In the genomic region with DNA sequence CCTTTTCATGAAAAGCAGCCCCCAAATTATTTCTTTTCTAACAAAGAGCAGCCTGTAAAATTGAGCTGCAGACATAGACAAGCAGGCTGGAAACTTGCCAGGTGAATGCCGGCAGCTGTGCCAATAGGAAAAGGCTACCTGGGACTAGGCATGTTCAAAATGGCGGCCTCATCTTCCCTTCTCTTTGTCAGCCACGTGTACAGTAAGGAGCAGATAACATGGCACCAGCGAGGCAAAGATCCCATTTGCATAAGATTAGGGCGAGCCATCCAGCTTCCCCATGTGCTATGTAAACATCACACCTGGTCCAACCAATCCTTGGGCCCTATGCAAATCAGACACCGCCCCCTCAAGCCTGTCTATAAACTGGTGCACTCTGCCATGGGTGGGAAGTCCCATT, we compare ENCODE assay signal across 1 cellular context.
A peak's percentile ranks its signal among the peaks of the same experiment; 100 is the strongest.
TF ChIP-seq lines count a peak whose summit lies in the region.

No MANE protein-coding gene starts in this region.

TF ChIP-seq in K562, 482 proteins besides CTCF, POLR2A, EP300 and RAD21 (continued from another document and continues in another):
- TF ChIP-seq TAF9B (IDR thresholded peaks at IDR 0.05; ENCODE audit: partially characterized antibody): no peak
- peak; percentile 37 to 90; a peak in 2 of 4 replicates for TF ChIP-seq FOXA3 (CRISPR knock-in tag; conservative IDR thresholded peaks at IDR 0.05 in 1 of 2, IDR thresholded peaks at IDR 0.05 in 1 of 2)
- TF ChIP-seq EGR1 (conservative IDR thresholded peaks at IDR 0.05): peak; percentile 39; the same call in 1 of the 2 replicates
- no peak for TF ChIP-seq ZNF174 (CRISPR knock-in tag; IDR thresholded peaks at IDR 0.05)
- TF ChIP-seq, protein P1, sequence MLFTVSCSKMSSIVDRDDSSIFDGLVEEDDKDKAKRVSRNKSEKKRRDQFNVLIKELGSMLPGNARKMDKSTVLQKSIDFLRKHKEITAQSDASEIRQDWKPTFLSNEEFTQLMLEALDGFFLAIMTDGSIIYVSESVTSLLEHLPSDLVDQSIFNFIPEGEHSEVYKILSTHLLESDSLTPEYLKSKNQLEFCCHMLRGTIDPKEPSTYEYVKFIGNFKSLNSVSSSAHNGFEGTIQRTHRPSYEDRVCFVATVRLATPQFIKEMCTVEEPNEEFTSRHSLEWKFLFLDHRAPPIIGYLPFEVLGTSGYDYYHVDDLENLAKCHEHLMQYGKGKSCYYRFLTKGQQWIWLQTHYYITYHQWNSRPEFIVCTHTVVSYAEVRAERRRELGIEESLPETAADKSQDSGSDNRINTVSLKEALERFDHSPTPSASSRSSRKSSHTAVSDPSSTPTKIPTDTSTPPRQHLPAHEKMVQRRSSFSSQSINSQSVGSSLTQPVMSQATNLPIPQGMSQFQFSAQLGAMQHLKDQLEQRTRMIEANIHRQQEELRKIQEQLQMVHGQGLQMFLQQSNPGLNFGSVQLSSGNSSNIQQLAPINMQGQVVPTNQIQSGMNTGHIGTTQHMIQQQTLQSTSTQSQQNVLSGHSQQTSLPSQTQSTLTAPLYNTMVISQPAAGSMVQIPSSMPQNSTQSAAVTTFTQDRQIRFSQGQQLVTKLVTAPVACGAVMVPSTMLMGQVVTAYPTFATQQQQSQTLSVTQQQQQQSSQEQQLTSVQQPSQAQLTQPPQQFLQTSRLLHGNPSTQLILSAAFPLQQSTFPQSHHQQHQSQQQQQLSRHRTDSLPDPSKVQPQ (CRISPR knock-in tag; IDR thresholded peaks at IDR 0.05; ENCODE audit: borderline replicate concordance): no peak
- no peak for TF ChIP-seq DPF2 (IDR thresholded peaks at IDR 0.05)
- TF ChIP-seq TAL1 (IDR thresholded peaks at IDR 0.05): no peak
- TF ChIP-seq SMARCA5 (IDR thresholded peaks at IDR 0.05): no peak
- TF ChIP-seq GTF2F1 (IDR thresholded peaks at IDR 0.05; ENCODE audit: low read depth, low read length): no peak
- no peak for TF ChIP-seq HNRNPUL1 (IDR thresholded peaks at IDR 0.05; ENCODE audit: low read length)
- no peak for TF ChIP-seq POLR2G (IDR thresholded peaks at IDR 0.05; ENCODE audit: low read depth, low read length)
- TF ChIP-seq, protein P2, sequence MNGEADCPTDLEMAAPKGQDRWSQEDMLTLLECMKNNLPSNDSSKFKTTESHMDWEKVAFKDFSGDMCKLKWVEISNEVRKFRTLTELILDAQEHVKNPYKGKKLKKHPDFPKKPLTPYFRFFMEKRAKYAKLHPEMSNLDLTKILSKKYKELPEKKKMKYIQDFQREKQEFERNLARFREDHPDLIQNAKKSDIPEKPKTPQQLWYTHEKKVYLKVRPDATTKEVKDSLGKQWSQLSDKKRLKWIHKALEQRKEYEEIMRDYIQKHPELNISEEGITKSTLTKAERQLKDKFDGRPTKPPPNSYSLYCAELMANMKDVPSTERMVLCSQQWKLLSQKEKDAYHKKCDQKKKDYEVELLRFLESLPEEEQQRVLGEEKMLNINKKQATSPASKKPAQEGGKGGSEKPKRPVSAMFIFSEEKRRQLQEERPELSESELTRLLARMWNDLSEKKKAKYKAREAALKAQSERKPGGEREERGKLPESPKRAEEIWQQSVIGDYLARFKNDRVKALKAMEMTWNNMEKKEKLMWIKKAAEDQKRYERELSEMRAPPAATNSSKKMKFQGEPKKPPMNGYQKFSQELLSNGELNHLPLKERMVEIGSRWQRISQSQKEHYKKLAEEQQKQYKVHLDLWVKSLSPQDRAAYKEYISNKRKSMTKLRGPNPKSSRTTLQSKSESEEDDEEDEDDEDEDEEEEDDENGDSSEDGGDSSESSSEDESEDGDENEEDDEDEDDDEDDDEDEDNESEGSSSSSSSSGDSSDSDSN (IDR thresholded peaks at IDR 0.05; ENCODE audit: borderline replicate concordance in 1 of 2, low read depth in 2 of 2, low read length in 2 of 2): no peak
- no peak for TF ChIP-seq OTX1 (CRISPR knock-in tag; IDR thresholded peaks at IDR 0.05)
- TF ChIP-seq WHSC1 (IDR thresholded peaks at IDR 0.05; ENCODE audit: low read length): no peak
- no peak for TF ChIP-seq RBM39 (optimal IDR thresholded peaks at IDR 0.05; ENCODE audit: low read depth, low read length)
- TF ChIP-seq NFRKB (IDR thresholded peaks at IDR 0.05; ENCODE audit: low read depth): peak; percentile 66
- TF ChIP-seq YY1 (IDR thresholded peaks at IDR 0.05; ENCODE audit: borderline replicate concordance in 1 of 3, control insufficient read depth in 1 of 3, extremely low read depth in 1 of 3, insufficient read depth in 3 of 3, insufficient read length in 1 of 3, insufficient replicate concordance in 2 of 3, low read depth in 1 of 3, low read length in 2 of 3): peak; percentile 51 to 88 (median 67)
- TF ChIP-seq CSDE1 (IDR thresholded peaks at IDR 0.05): no peak
- TF ChIP-seq, protein P3, sequence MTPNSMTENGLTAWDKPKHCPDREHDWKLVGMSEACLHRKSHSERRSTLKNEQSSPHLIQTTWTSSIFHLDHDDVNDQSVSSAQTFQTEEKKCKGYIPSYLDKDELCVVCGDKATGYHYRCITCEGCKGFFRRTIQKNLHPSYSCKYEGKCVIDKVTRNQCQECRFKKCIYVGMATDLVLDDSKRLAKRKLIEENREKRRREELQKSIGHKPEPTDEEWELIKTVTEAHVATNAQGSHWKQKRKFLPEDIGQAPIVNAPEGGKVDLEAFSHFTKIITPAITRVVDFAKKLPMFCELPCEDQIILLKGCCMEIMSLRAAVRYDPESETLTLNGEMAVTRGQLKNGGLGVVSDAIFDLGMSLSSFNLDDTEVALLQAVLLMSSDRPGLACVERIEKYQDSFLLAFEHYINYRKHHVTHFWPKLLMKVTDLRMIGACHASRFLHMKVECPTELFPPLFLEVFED (CRISPR knock-in tag; conservative IDR thresholded peaks at IDR 0.05): no peak
- no peak for TF ChIP-seq ZNF586 (CRISPR knock-in tag; conservative IDR thresholded peaks at IDR 0.05)
- no peak for TF ChIP-seq ZNF121 (CRISPR knock-in tag; conservative IDR thresholded peaks at IDR 0.05)
- no peak for TF ChIP-seq BCL6 (CRISPR knock-in tag; IDR thresholded peaks at IDR 0.05)
- TF ChIP-seq, protein P4, sequence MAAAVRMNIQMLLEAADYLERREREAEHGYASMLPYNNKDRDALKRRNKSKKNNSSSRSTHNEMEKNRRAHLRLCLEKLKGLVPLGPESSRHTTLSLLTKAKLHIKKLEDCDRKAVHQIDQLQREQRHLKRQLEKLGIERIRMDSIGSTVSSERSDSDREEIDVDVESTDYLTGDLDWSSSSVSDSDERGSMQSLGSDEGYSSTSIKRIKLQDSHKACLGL (CRISPR knock-in tag; IDR thresholded peaks at IDR 0.05; ENCODE audit: borderline replicate concordance, poor library complexity, severe bottlenecking): no peak
- TF ChIP-seq NCOA4 (IDR thresholded peaks at IDR 0.05; ENCODE audit: partially characterized antibody): no peak
- no peak for TF ChIP-seq SIRT6 (IDR thresholded peaks at IDR 0.05; ENCODE audit: low read depth, low read length)
- no peak for TF ChIP-seq ARHGAP35 (IDR thresholded peaks at IDR 0.05; ENCODE audit: partially characterized antibody)
- TF ChIP-seq KAT8 (IDR thresholded peaks at IDR 0.05; ENCODE audit: low read depth): peak; percentile 45; the same call in 1 of the 2 replicates
- TF ChIP-seq CBFA2T3 (IDR thresholded peaks at IDR 0.05): no peak
- no peak for TF ChIP-seq CXXC5 (CRISPR knock-in tag; IDR thresholded peaks at IDR 0.05)
- TF ChIP-seq MAFF (IDR thresholded peaks at IDR 0.05; ENCODE audit: low read length): no peak
- TF ChIP-seq SRF (CRISPR knock-in tag; IDR thresholded peaks at IDR 0.05): no peak
- no peak for TF ChIP-seq MCM2 (IDR thresholded peaks at IDR 0.05; ENCODE audit: low read depth)
- TF ChIP-seq CREM (IDR thresholded peaks at IDR 0.05; ENCODE audit: low read depth): no peak
- TF ChIP-seq, protein P5, sequence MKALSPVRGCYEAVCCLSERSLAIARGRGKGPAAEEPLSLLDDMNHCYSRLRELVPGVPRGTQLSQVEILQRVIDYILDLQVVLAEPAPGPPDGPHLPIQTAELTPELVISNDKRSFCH (CRISPR knock-in tag; IDR thresholded peaks at IDR 0.05): no peak
- TF ChIP-seq, protein P5 (tag; IDR thresholded peaks at IDR 0.05): no peak
- no peak for TF ChIP-seq TCF7 (IDR thresholded peaks at IDR 0.05; ENCODE audit: borderline replicate concordance)
- TF ChIP-seq E2F3 (CRISPR knock-in tag; IDR thresholded peaks at IDR 0.05): no peak
- TF ChIP-seq ZNF507 (tag; conservative IDR thresholded peaks at IDR 0.05): no peak
- no peak for TF ChIP-seq MXI1 (IDR thresholded peaks at IDR 0.05; ENCODE audit: low read depth, low read length)
- TF ChIP-seq ZNF707 (CRISPR knock-in tag; conservative IDR thresholded peaks at IDR 0.05): no peak
- no peak for TF ChIP-seq CHD1 (IDR thresholded peaks at IDR 0.05; ENCODE audit: low read length)
- TF ChIP-seq ZNF57 (CRISPR knock-in tag; IDR thresholded peaks at IDR 0.05): no peak
- TF ChIP-seq, protein P6, sequence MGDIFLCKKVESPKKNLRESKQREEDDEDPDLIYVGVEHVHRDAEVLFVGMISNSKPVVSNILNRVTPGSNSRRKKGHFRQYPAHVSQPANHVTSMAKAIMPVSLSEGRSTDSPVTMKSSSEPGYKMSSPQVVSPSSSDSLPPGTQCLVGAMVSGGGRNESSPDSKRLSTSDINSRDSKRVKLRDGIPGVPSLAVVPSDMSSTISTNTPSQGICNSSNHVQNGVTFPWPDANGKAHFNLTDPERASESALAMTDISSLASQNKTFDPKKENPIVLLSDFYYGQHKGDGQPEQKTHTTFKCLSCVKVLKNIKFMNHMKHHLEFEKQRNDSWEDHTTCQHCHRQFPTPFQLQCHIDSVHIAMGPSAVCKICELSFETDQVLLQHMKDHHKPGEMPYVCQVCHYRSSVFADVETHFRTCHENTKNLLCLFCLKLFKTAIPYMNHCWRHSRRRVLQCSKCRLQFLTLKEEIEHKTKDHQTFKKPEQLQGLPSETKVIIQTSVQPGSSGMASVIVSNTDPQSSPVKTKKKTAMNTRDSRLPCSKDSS (IDR thresholded peaks at IDR 0.05; ENCODE audit: low read depth, partially characterized antibody): no peak
- no peak for TF ChIP-seq THRAP3 (IDR thresholded peaks at IDR 0.05; ENCODE audit: borderline replicate concordance)
- TF ChIP-seq ZNF253 (CRISPR knock-in tag; conservative IDR thresholded peaks at IDR 0.05): no peak
- TF ChIP-seq, protein P7, sequence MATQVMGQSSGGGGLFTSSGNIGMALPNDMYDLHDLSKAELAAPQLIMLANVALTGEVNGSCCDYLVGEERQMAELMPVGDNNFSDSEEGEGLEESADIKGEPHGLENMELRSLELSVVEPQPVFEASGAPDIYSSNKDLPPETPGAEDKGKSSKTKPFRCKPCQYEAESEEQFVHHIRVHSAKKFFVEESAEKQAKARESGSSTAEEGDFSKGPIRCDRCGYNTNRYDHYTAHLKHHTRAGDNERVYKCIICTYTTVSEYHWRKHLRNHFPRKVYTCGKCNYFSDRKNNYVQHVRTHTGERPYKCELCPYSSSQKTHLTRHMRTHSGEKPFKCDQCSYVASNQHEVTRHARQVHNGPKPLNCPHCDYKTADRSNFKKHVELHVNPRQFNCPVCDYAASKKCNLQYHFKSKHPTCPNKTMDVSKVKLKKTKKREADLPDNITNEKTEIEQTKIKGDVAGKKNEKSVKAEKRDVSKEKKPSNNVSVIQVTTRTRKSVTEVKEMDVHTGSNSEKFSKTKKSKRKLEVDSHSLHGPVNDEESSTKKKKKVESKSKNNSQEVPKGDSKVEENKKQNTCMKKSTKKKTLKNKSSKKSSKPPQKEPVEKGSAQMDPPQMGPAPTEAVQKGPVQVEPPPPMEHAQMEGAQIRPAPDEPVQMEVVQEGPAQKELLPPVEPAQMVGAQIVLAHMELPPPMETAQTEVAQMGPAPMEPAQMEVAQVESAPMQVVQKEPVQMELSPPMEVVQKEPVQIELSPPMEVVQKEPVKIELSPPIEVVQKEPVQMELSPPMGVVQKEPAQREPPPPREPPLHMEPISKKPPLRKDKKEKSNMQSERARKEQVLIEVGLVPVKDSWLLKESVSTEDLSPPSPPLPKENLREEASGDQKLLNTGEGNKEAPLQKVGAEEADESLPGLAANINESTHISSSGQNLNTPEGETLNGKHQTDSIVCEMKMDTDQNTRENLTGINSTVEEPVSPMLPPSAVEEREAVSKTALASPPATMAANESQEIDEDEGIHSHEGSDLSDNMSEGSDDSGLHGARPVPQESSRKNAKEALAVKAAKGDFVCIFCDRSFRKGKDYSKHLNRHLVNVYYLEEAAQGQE (CRISPR knock-in tag; IDR thresholded peaks at IDR 0.05; ENCODE audit: low read depth): no peak
- no peak for TF ChIP-seq GABPA (tag; conservative IDR thresholded peaks at IDR 0.05; ENCODE audit: low read depth)
- no peak for TF ChIP-seq GATA2 (CRISPR knock-in tag; IDR thresholded peaks at IDR 0.05)
- TF ChIP-seq, protein P8, sequence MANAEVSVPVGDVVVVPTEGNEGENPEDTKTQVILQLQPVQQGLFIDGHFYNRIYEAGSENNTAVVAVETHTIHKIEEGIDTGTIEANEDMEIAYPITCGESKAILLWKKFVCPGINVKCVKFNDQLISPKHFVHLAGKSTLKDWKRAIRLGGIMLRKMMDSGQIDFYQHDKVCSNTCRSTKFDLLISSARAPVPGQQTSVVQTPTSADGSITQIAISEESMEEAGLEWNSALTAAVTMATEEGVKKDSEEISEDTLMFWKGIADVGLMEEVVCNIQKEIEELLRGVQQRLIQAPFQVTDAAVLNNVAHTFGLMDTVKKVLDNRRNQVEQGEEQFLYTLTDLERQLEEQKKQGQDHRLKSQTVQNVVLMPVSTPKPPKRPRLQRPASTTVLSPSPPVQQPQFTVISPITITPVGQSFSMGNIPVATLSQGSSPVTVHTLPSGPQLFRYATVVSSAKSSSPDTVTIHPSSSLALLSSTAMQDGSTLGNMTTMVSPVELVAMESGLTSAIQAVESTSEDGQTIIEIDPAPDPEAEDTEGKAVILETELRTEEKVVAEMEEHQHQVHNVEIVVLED (CRISPR knock-in tag; IDR thresholded peaks at IDR 0.05): no peak
- TF ChIP-seq, protein P9, sequence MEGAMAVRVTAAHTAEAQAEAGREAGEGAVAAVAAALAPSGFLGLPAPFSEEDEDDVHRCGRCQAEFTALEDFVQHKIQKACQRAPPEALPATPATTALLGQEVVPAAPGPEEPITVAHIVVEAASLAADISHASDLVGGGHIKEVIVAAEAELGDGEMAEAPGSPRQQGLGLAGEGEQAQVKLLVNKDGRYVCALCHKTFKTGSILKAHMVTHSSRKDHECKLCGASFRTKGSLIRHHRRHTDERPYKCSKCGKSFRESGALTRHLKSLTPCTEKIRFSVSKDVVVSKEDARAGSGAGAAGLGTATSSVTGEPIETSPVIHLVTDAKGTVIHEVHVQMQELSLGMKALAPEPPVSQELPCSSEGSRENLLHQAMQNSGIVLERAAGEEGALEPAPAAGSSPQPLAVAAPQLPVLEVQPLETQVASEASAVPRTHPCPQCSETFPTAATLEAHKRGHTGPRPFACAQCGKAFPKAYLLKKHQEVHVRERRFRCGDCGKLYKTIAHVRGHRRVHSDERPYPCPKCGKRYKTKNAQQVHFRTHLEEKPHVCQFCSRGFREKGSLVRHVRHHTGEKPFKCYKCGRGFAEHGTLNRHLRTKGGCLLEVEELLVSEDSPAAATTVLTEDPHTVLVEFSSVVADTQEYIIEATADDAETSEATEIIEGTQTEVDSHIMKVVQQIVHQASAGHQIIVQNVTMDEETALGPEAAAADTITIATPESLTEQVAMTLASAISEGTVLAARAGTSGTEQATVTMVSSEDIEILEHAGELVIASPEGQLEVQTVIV (CRISPR knock-in tag; IDR thresholded peaks at IDR 0.05; ENCODE audit: borderline replicate concordance): no peak
- TF ChIP-seq HCFC1 (IDR thresholded peaks at IDR 0.05; ENCODE audit: low read depth, low read length): no peak
- TF ChIP-seq, protein P10, sequence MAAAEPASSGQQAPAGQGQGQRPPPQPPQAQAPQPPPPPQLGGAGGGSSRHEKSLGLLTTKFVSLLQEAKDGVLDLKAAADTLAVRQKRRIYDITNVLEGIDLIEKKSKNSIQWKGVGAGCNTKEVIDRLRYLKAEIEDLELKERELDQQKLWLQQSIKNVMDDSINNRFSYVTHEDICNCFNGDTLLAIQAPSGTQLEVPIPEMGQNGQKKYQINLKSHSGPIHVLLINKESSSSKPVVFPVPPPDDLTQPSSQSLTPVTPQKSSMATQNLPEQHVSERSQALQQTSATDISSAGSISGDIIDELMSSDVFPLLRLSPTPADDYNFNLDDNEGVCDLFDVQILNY (CRISPR knock-in tag; IDR thresholded peaks at IDR 0.05): no peak
